8 cellular contexts compared by ENCODE assay signal in the genomic region with DNA sequence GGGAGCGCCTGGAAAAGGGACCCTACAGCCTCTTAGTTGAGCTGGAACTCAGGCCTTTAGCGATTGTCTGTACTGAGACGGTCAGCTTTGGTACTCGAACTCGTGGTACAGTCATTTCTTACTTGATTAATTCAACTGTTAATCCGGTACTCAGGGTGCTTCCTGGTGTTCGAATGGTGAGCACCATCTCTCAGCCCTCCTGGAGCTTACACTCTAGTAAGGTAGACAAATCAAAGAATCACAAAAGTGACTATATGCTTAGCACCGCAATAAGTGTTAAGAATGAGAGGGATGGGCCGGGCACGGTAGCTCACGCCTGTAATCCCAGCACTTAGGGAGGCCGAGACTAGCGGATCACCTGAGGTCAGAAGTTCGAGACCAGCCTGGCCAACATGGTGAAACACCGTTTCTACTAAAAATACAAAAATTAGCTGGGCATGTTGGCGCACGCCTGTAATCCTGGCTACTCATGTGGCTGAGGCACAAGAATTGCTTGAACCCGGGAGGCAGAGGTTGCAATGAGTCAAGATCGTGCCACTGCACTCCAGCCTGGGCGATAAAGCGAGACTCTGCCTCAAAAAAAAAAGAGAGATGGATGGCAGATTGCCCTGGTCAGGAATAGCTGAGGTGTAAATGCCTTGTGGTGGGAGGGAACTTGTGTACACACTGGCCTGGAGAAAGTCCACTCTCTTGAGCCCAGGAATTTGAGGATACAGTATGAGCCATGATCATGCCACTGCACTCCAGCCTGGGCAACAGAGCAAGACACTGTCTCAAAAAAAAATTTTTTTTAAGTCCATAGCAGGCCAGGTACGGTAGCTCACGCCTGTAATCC. TPM values are rescaled to one million over a fixed set of nuclear protein-coding genes. Genes with fewer than 3 reads are reported as not detected.
DNase-seq lines count a peak whose midpoint lies in the region; ATAC-seq and TF ChIP-seq lines count a peak whose summit lies in the region.

No MANE protein-coding gene starts in this region.

- H3K4me1 ChIP-seq in suprapubic skin: peaks cover 21% of the 10 kb centered on the region

- peak overlapping the region; percentile 83 for H3K27ac Mint-ChIP-seq in activated CD4-positive, alpha-beta memory T cell treated with anti-CD3 and anti-CD28 coated beads, Interleukin-2, amount 10 ng/mL, durations not matched to agents 7 days and 5 days
- H3K27ac Mint-ChIP-seq in immature natural killer cell: peak overlapping the region; percentile 49 to 80 (median 72)

- no peaks in the 10 kb centered on the region for H3K27me3 ChIP-seq in suprapubic skin

- WGBS in suprapubic skin: 37% methylated on average over 23 of the region's 23 CpGs

- H3K36me3 ChIP-seq in suprapubic skin: peaks cover 27% of the 10 kb centered on the region

- H3K9me3 Mint-ChIP-seq in activated T-cell treated with anti-CD3 and anti-CD28 coated beads, Interleukin-2, amount 50 U/mL, for 4 hours: no peaks in the 10 kb centered on the region
- no peaks in the 10 kb centered on the region for H3K9me3 Mint-ChIP-seq in activated CD4-positive, alpha-beta memory T cell treated with anti-CD3 and anti-CD28 coated beads, Interleukin-2, amount 10 ng/mL, durations not matched to agents 7 days and 5 days
- H3K9me3 Mint-ChIP-seq in immature natural killer cell: peaks cover 0 to 1% (median 0%) of the 10 kb centered on the region in 6 donors

- peak overlapping the region; percentile 96 for H3K4me3 ChIP-seq in suprapubic skin

- no peak for TF ChIP-seq POLR2A in suprapubic skin (IDR thresholded peaks at IDR 0.05)

- H3K27me3 Mint-ChIP-seq in activated T-cell treated with anti-CD3 and anti-CD28 coated beads, Interleukin-2, amount 50 U/mL, for 4 hours (ENCODE audit: low read depth): no peaks in the 10 kb centered on the region
- peaks cover 8% of the 10 kb centered on the region for H3K27me3 Mint-ChIP-seq in activated CD4-positive, alpha-beta memory T cell treated with anti-CD3 and anti-CD28 coated beads, Interleukin-2, amount 10 ng/mL, durations not matched to agents 7 days and 5 days
- H3K27me3 Mint-ChIP-seq in immature natural killer cell (ENCODE audit: low read depth in 3 of 3): peaks cover 0 to 8% (median 2%) of the 10 kb centered on the region in 3 donors

- CTCF ChIA-PET in activated CD4-positive, alpha-beta memory T cell treated with anti-CD3 and anti-CD28 coated beads, Interleukin-2, amount 10 ng/mL, durations not matched to agents 7 days and 5 days (lab: Charles Lee): interaction anchor here (2.1 kb wide), 1 partner anchor 91 kb away, joined by 11 read pairs; the partner anchor contains the start of gene RPS14

- H3K9me3 ChIP-seq in suprapubic skin: no peaks in the 10 kb centered on the region

- DNase-seq in activated T-cell treated with anti-CD3 and anti-CD28 coated beads, Interleukin-2, amount 50 U/mL, for 4 hours: no peak
- no peak for DNase-seq in activated T-cell treated with anti-CD3 and anti-CD28 coated beads, Interleukin-2, amount 50 U/mL, for 1 hour
- no peak for DNase-seq in activated CD4-positive, alpha-beta memory T cell treated with anti-CD3 and anti-CD28 coated beads, Interleukin-2, amount 10 ng/mL, durations not matched to agents 7 days and 5 days
- no peak for DNase-seq in immature natural killer cell
- DNase-seq in suprapubic skin (ENCODE audit: low spot score in 2 of 2): no peak
- DNase-seq in stimulated activated CD4-positive, alpha-beta T cell treated with anti-CD3 and anti-CD28 coated beads, Interleukin-2, amount 100 ng/mL, for 48 hours: no peak
- no peak for DNase-seq in GM20000 (ENCODE audit: low spot score)
- no peak for DNase-seq in stimulated activated CD4-positive, alpha-beta T cell treated with anti-CD3 and anti-CD28 coated beads, Interleukin-1b, Interleukin-23, amount 100 ng/mL, for 48 hours

- TF ChIP-seq EP300 in suprapubic skin (IDR thresholded peaks at IDR 0.05): no peak

- H3K4me1 Mint-ChIP-seq in activated T-cell treated with anti-CD3 and anti-CD28 coated beads, Interleukin-2, amount 50 U/mL, for 4 hours (ENCODE audit: low read depth): peaks cover 47% of the 10 kb centered on the region
- peaks cover 47% of the 10 kb centered on the region for H3K4me1 Mint-ChIP-seq in activated CD4-positive, alpha-beta memory T cell treated with anti-CD3 and anti-CD28 coated beads, Interleukin-2, amount 10 ng/mL, durations not matched to agents 7 days and 5 days
- H3K4me1 Mint-ChIP-seq in immature natural killer cell: peaks cover 29 to 43% of the 10 kb centered on the region in 2 donors

- peaks cover 33% of the 10 kb centered on the region for H3K36me3 Mint-ChIP-seq in activated T-cell treated with anti-CD3 and anti-CD28 coated beads, Interleukin-2, amount 50 U/mL, for 4 hours (ENCODE audit: insufficient read depth)
- peaks cover 39% of the 10 kb centered on the region for H3K36me3 Mint-ChIP-seq in activated CD4-positive, alpha-beta memory T cell treated with anti-CD3 and anti-CD28 coated beads, Interleukin-2, amount 10 ng/mL, durations not matched to agents 7 days and 5 days (ENCODE audit: low read depth)
- H3K36me3 Mint-ChIP-seq in immature natural killer cell: peaks cover 12% of the 10 kb centered on the region in 3 donors

- POLR2A ChIA-PET in activated CD4-positive, alpha-beta memory T cell treated with anti-CD3 and anti-CD28 coated beads, Interleukin-2, amount 10 ng/mL, durations not matched to agents 7 days and 5 days (lab: Charles Lee): interaction anchor here (0.5 to 2.3 kb wide), 7 partner anchors 9 to 91 kb away, joined by 3 to 27 read pairs (median 4); partner anchors contain the start of genes CD74 and RPS14

- H3K27ac ChIP-seq in suprapubic skin: no peak overlapping the region

- H3K4me3 Mint-ChIP-seq in activated T-cell treated with anti-CD3 and anti-CD28 coated beads, Interleukin-2, amount 50 U/mL, for 4 hours: peak overlapping the region; percentile 94
- H3K4me3 Mint-ChIP-seq in activated CD4-positive, alpha-beta memory T cell treated with anti-CD3 and anti-CD28 coated beads, Interleukin-2, amount 10 ng/mL, durations not matched to agents 7 days and 5 days: peak overlapping the region; percentile 89
- H3K4me3 Mint-ChIP-seq in immature natural killer cell: peak overlapping the region; percentile 86 to 95 (median 88)

- ATAC-seq in activated T-cell treated with anti-CD3 and anti-CD28 coated beads, Interleukin-2, amount 50 U/mL, for 4 hours: no peak

- TF ChIP-seq CTCF in suprapubic skin (IDR thresholded peaks at IDR 0.05) (no peak), GM20000 (IDR thresholded peaks at IDR 0.05; ENCODE audit: extremely low read depth, missing control alignments) (no peak)

RNA-seq across cellular contexts. Expression of gene TCOF1, which starts 1.0 kb away (rescaled TPM):
- 100 to 1,000 TPM; 153 to 160 (median 156) TPM for total RNA-seq in activated T-cell treated with anti-CD3 and anti-CD28 coated beads, Interleukin-2, amount 50 U/mL, for 4 hours
- total RNA-seq in activated CD4-positive, alpha-beta memory T cell treated with anti-CD3 and anti-CD28 coated beads, Interleukin-2, amount 10 ng/mL, durations not matched to agents 7 days and 5 days: 10 to 100 TPM; 52.8 to 53.0 TPM
- 10 to 100 TPM in 1 of 3 donors, 1 to 10 TPM in 2; 3.2 to 21.5 (median 3.5) TPM for polyA plus RNA-seq in immature natural killer cell
- 10 to 100 TPM; 32.1 to 54.2 (median 33.1) TPM for total RNA-seq in suprapubic skin

RNA-seq across cellular contexts. Expression of gene CD74, which starts 54.2 kb away (rescaled TPM):
- total RNA-seq in activated T-cell treated with anti-CD3 and anti-CD28 coated beads, Interleukin-2, amount 50 U/mL, for 4 hours: 100 to 1,000 TPM; 230 to 299 (median 241) TPM
- 1,000 to 10,000 TPM; 1,158 to 1,180 TPM for total RNA-seq in activated CD4-positive, alpha-beta memory T cell treated with anti-CD3 and anti-CD28 coated beads, Interleukin-2, amount 10 ng/mL, durations not matched to agents 7 days and 5 days
- polyA plus RNA-seq in immature natural killer cell: 1,000 to 10,000 TPM in 2 of 3 donors, 100 to 1,000 TPM in 1; 982 to 1,268 (median 1,061) TPM
- 1,000 to 10,000 TPM in 1 of 4 donors, 100 to 1,000 TPM in 3; 433 to 1,002 (median 776) TPM for total RNA-seq in suprapubic skin

RNA-seq across cellular contexts. Expression of gene ARSI, which starts 55.8 kb away (rescaled TPM):
- not detected for total RNA-seq in activated T-cell treated with anti-CD3 and anti-CD28 coated beads, Interleukin-2, amount 50 U/mL, for 4 hours
- not detected for total RNA-seq in activated CD4-positive, alpha-beta memory T cell treated with anti-CD3 and anti-CD28 coated beads, Interleukin-2, amount 10 ng/mL, durations not matched to agents 7 days and 5 days
- not detected for polyA plus RNA-seq in immature natural killer cell
- total RNA-seq in suprapubic skin: 1 to 10 TPM; 2.7 to 5.4 (median 3.9) TPM
